Comparison of ENCODE assay signal across 16 cellular contexts in the genomic region with DNA sequence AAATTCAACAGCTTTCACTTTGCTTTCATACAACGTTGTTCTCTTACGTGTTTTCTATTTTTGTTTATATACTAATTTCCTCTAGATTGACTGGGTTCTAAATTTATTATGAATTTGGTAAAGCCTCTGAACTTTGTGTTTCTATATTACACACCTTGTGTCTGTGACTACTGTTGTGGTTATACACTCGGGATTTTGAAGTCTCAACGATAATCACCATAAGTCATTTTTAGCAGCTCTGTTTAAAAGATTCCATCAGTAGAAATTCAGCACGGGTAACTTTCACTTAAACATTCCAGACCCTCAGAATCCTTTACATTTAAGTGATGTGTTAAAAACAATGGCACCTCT. TPM values are rescaled to one million over a fixed set of nuclear protein-coding genes. Genes with fewer than 3 reads are reported as not detected.
DNase-seq lines count a peak whose midpoint lies in the region; ATAC-seq and TF ChIP-seq lines count a peak whose summit lies in the region.
"Had no signal": no experiment of that assay in that cellular context is flagged by ENCODE, and none has a peak within 500 bp of the region (broad histone marks: within the 10 kb centered on the region; RNA-seq: fewer than 3 reads in every experiment).

No MANE protein-coding gene starts in this region.

- H3K4me1 Mint-ChIP-seq in activated naive CD4-positive, alpha-beta T cell treated with anti-CD3 and anti-CD28 coated beads, Interleukin-2, amount 10 ng/mL, durations not matched to agents 7 days and 5 days = peaks cover 62% of the 10 kb centered on the region
- H3K4me1 Mint-ChIP-seq in IgD-negative memory B cell = peaks cover 13 to 23% (median 13%) of the 10 kb centered on the region in 3 donors
- peaks cover 59% of the 10 kb centered on the region for H3K4me1 Mint-ChIP-seq in activated CD8-positive, alpha-beta T cell treated with anti-CD3 and anti-CD28 coated beads, Interleukin-2, amount 10 ng/mL, durations not matched to agents 7 days and 5 days (ENCODE audit: low read depth)
- H3K4me1 Mint-ChIP-seq in stimulated activated naive B cell treated with anti-CD40 and anti-IgM and Interleukin-4, amounts not matched to agents 10 μg/mL and 1 μg/mL and 100 μg/mL, for 72 hours = peaks cover 31 to 50% of the 10 kb centered on the region in 2 donors

- CTCF ChIA-PET in activated naive CD4-positive, alpha-beta T cell treated with anti-CD3 and anti-CD28 coated beads, Interleukin-2, amount 10 ng/mL, durations not matched to agents 7 days and 5 days (lab: Charles Lee) = interaction anchor here (0.8 to 3.6 kb wide), 9 partner anchors 21 to 98 kb away, joined by 3 to 24 read pairs (median 3); no protein-coding TSS in a partner anchor
- CTCF ChIA-PET in activated CD8-positive, alpha-beta T cell treated with anti-CD3 and anti-CD28 coated beads, Interleukin-2, amount 10 ng/mL, durations not matched to agents 7 days and 5 days (lab: Charles Lee) = interaction anchor here (0.7 to 7.0 kb wide), 22 partner anchors 9 to 389 kb away, joined by 3 to 59 read pairs (median 5); a partner anchor contains a TSS

- peak overlapping the region; percentile 53 for H3K4me3 Mint-ChIP-seq in activated naive CD4-positive, alpha-beta T cell treated with anti-CD3 and anti-CD28 coated beads, Interleukin-2, amount 10 ng/mL, durations not matched to agents 7 days and 5 days
- peak overlapping the region; percentile 4 to 89 (median 44) for H3K4me3 Mint-ChIP-seq in IgD-negative memory B cell
- peak overlapping the region; percentile 77 for H3K4me3 Mint-ChIP-seq in activated CD8-positive, alpha-beta T cell treated with anti-CD3 and anti-CD28 coated beads, Interleukin-2, amount 10 ng/mL, durations not matched to agents 7 days and 5 days
- H3K4me3 Mint-ChIP-seq in stimulated activated naive B cell treated with anti-CD40 and anti-IgM and Interleukin-4, amounts not matched to agents 10 μg/mL and 1 μg/mL and 100 μg/mL, for 72 hours = peak overlapping the region; percentile 52 to 73

- H3K9me3 Mint-ChIP-seq in activated naive CD4-positive, alpha-beta T cell treated with anti-CD3 and anti-CD28 coated beads, Interleukin-2, amount 10 ng/mL, durations not matched to agents 7 days and 5 days = peaks cover 10% of the 10 kb centered on the region
- H3K9me3 Mint-ChIP-seq in IgD-negative memory B cell = peaks cover 4 to 8% (median 6%) of the 10 kb centered on the region in 3 donors
- H3K9me3 Mint-ChIP-seq in activated CD8-positive, alpha-beta T cell treated with anti-CD3 and anti-CD28 coated beads, Interleukin-2, amount 10 ng/mL, durations not matched to agents 7 days and 5 days (ENCODE audit: insufficient read depth) = peaks cover 10% of the 10 kb centered on the region
- H3K9me3 Mint-ChIP-seq in stimulated activated naive B cell treated with anti-CD40 and anti-IgM and Interleukin-4, amounts not matched to agents 10 μg/mL and 1 μg/mL and 100 μg/mL, for 72 hours = peaks cover 2 to 6% of the 10 kb centered on the region in 2 donors

- peak overlapping the region; percentile 94 for H3K27ac Mint-ChIP-seq in activated naive CD4-positive, alpha-beta T cell treated with anti-CD3 and anti-CD28 coated beads, Interleukin-2, amount 10 ng/mL, durations not matched to agents 7 days and 5 days
- no peak overlapping the region for H3K27ac Mint-ChIP-seq in IgD-negative memory B cell
- peak overlapping the region; percentile 88 for H3K27ac Mint-ChIP-seq in activated CD8-positive, alpha-beta T cell treated with anti-CD3 and anti-CD28 coated beads, Interleukin-2, amount 10 ng/mL, durations not matched to agents 7 days and 5 days
- H3K27ac Mint-ChIP-seq in stimulated activated naive B cell treated with anti-CD40 and anti-IgM and Interleukin-4, amounts not matched to agents 10 μg/mL and 1 μg/mL and 100 μg/mL, for 72 hours = peak overlapping the region; percentile 71

- TF ChIP-seq POLR2A in erythroblast (IDR thresholded peaks at IDR 0.05; ENCODE audit: low read length) = no peak

- H3K27me3 Mint-ChIP-seq in activated naive CD4-positive, alpha-beta T cell treated with anti-CD3 and anti-CD28 coated beads, Interleukin-2, amount 10 ng/mL, durations not matched to agents 7 days and 5 days = no peaks in the 10 kb centered on the region
- peaks cover 7% of the 10 kb centered on the region for H3K27me3 Mint-ChIP-seq in IgD-negative memory B cell
- no peaks in the 10 kb centered on the region for H3K27me3 Mint-ChIP-seq in activated CD8-positive, alpha-beta T cell treated with anti-CD3 and anti-CD28 coated beads, Interleukin-2, amount 10 ng/mL, durations not matched to agents 7 days and 5 days (ENCODE audit: low read depth)
- no peaks in the 10 kb centered on the region for H3K27me3 Mint-ChIP-seq in stimulated activated naive B cell treated with anti-CD40 and anti-IgM and Interleukin-4, amounts not matched to agents 10 μg/mL and 1 μg/mL and 100 μg/mL, for 72 hours

- H3K36me3 Mint-ChIP-seq in activated naive CD4-positive, alpha-beta T cell treated with anti-CD3 and anti-CD28 coated beads, Interleukin-2, amount 10 ng/mL, durations not matched to agents 7 days and 5 days = peaks cover 13% of the 10 kb centered on the region
- no peaks in the 10 kb centered on the region for H3K36me3 Mint-ChIP-seq in IgD-negative memory B cell
- H3K36me3 Mint-ChIP-seq in activated CD8-positive, alpha-beta T cell treated with anti-CD3 and anti-CD28 coated beads, Interleukin-2, amount 10 ng/mL, durations not matched to agents 7 days and 5 days (ENCODE audit: low read depth) = peaks cover 10% of the 10 kb centered on the region
- peaks cover 0 to 7% of the 10 kb centered on the region in 2 donors for H3K36me3 Mint-ChIP-seq in stimulated activated naive B cell treated with anti-CD40 and anti-IgM and Interleukin-4, amounts not matched to agents 10 μg/mL and 1 μg/mL and 100 μg/mL, for 72 hours

- DNase-seq in activated naive CD4-positive, alpha-beta T cell treated with anti-CD3 and anti-CD28 coated beads, Interleukin-2, amount 10 ng/mL, durations not matched to agents 7 days and 5 days = no peak
- no peak for DNase-seq in activated naive CD4-positive, alpha-beta T cell treated with anti-CD3 and anti-CD28 coated beads, Interleukin-2, amount 50 U/mL, for 16 hours
- no peak for DNase-seq in activated CD8-positive, alpha-beta T cell treated with anti-CD3 and anti-CD28 coated beads, Interleukin-2, amount 10 ng/mL, durations not matched to agents 7 days and 5 days
- DNase-seq in stimulated activated naive B cell treated with anti-CD40 and anti-IgM and Interleukin-4, amounts not matched to agents 10 μg/mL and 1 μg/mL and 100 μg/mL, for 72 hours = no peak
- no peak for DNase-seq in NCI-H1105 (lab: John Stamatoyannopoulos, UW)
- DNase-seq in cerebellar cortex (ENCODE audit: low spot score) = no peak
- no peak for DNase-seq in erythroblast (lab: John Stamatoyannopoulos, UW)
- DNase-seq: anterior cingulate cortex; KG1; left cardiac atrium; NCI-H2029 treated with DMSO at 0.1 percent for 48 hours; NCI-H69; RPMI8226; stimulated activated CD4-positive, alpha-beta T cell treated with anti-CD3 and anti-CD28 coated beads, Interleukin-15, amount 100 ng/mL, for 24 hours; tibial artery had no signal

- POLR2A ChIA-PET in activated CD8-positive, alpha-beta T cell treated with anti-CD3 and anti-CD28 coated beads, Interleukin-2, amount 10 ng/mL, durations not matched to agents 7 days and 5 days (lab: Charles Lee) = interaction anchor here (0.8 to 6.3 kb wide), 9 partner anchors 32 to 1204 kb away, joined by 3 to 90 read pairs (median 7); a partner anchor contains a TSS

- no peak for ATAC-seq in activated CD8-positive, alpha-beta T cell treated with anti-CD3 and anti-CD28 coated beads, Interleukin-2, amount 10 ng/mL, durations not matched to agents 7 days and 5 days
- ATAC-seq in stimulated activated naive B cell treated with anti-CD40 and anti-IgM and Interleukin-4, amounts not matched to agents 10 μg/mL and 1 μg/mL and 100 μg/mL, for 72 hours (replicated peaks) = peak in 1 of 2 donors; percentile 35
- ATAC-seq: left cardiac atrium had no signal

RNA-seq across cellular contexts. Expression of a gene that starts 31.8 kb away (rescaled TPM):
- polyA plus RNA-seq in IgD-negative memory B cell = 38.0 TPM
- total RNA-seq in activated CD8-positive, alpha-beta T cell treated with anti-CD3 and anti-CD28 coated beads, Interleukin-2, amount 10 ng/mL, durations not matched to agents 7 days and 5 days = 10 to 100 TPM; 72.8 to 77.5 TPM

Comparison
In these comparisons a context has a peak if more than half of its experiments do, and no peak if none do; other contexts are left out.
1. H3K27ac Mint-ChIP-seq: peak in activated naive CD4-positive, alpha-beta T cell treated with anti-CD3 and anti-CD28 coated beads, Interleukin-2, amount 10 ng/mL, durations not matched to agents 7 days and 5 days (single experiment), activated CD8-positive, alpha-beta T cell treated with anti-CD3 and anti-CD28 coated beads, Interleukin-2, amount 10 ng/mL, durations not matched to agents 7 days and 5 days (single experiment) and stimulated activated naive B cell treated with anti-CD40 and anti-IgM and Interleukin-4, amounts not matched to agents 10 μg/mL and 1 μg/mL and 100 μg/mL, for 72 hours (single experiment); none in IgD-negative memory B cell (0 of 3).
2. Peak in every context shown above with its lines, with median percentiles within 50 percentile points of each other: H3K4me3 Mint-ChIP-seq.